In genomic region chr18:51110073-51110797, GRCh38 we compare ENCODE assay signal across 8 cellular contexts.
DNase-seq lines count a peak whose midpoint lies in the region; ATAC-seq and TF ChIP-seq lines count a peak whose summit lies in the region.

No MANE protein-coding gene starts in this region.

- H3K4me1 ChIP-seq in right atrium auricular region (peaks cover 3 to 4% of the 10 kb centered on the region in 2 donors), gastrocnemius medialis (no peaks in the 10 kb centered on the region)

- H3K36me3 ChIP-seq in right atrium auricular region (no peaks in the 10 kb centered on the region), gastrocnemius medialis (no peaks in the 10 kb centered on the region)

- ATAC-seq in GM19372 (IDR thresholded peaks at IDR 0.05; ENCODE audit: low read depth, unreplicated experiment) (peak; percentile 88), HG03439 (IDR thresholded peaks at IDR 0.05; ENCODE audit: unreplicated experiment) (peak; percentile 79), gastrocnemius medialis (peak; percentile 68 to 85)

- TF ChIP-seq CTCF in right atrium auricular region (IDR thresholded peaks at IDR 0.05) (peak; percentile 95 to 99), gastrocnemius medialis (IDR thresholded peaks at IDR 0.05 in 4 of 5, conservative IDR thresholded peaks at IDR 0.05 in 1 of 5) (peak; percentile 89 to 98 (median 94))

- H3K4me3 ChIP-seq in right atrium auricular region (no peak overlapping the region), gastrocnemius medialis (peak overlapping the region in 1 of 4 donors; percentile 39)

- no peak for TF ChIP-seq POLR2A in gastrocnemius medialis (IDR thresholded peaks at IDR 0.05)

- H3K27me3 ChIP-seq in right atrium auricular region (no peaks in the 10 kb centered on the region), gastrocnemius medialis (no peaks in the 10 kb centered on the region)

- in situ Hi-C loops in gastrocnemius medialis (cut with MboI; ENCODE audit: low sequenced_read_pairs in 4 of 4): loop anchor here (25.0 kb wide), 2 partner anchors 277 to 427 kb away; no protein-coding TSS in a partner anchor

- H3K9me3 ChIP-seq in right atrium auricular region (no peaks in the 10 kb centered on the region), gastrocnemius medialis (no peaks in the 10 kb centered on the region)

- DNase-seq in C1 segment of cervical spinal cord (lab: John Stamatoyannopoulos, UW) (peak in 13 of 14 donors; percentile 2 to 72 (median 14)), SKM-1 (lab: John Stamatoyannopoulos, UW; ENCODE audit: unreplicated experiment) (peak; percentile 4), right atrium auricular region (ENCODE audit: low spot score) (peak; percentile 54), gastrocnemius medialis (peak; percentile 9 to 17), SW 1271 (lab: John Stamatoyannopoulos, UW) (no peak)
- DNase-seq in activated naive CD8-positive, alpha-beta T cell treated with anti-CD3 and anti-CD28 coated beads, Interleukin-2, amount 50 U/mL, for 16 hours (ENCODE audit: low read depth, low spot score): peak; percentile 54

- intact Hi-C loops in gastrocnemius medialis (cut with DNase I; ENCODE audit: low total_unique reads): loop anchor here (10.0 kb wide), 1 partner anchor 275 kb away; no protein-coding TSS in a partner anchor

- no peak overlapping the region for H3K27ac ChIP-seq in right atrium auricular region
- no peak overlapping the region for H3K27ac ChIP-seq in gastrocnemius medialis

Comparison
In these comparisons a context has a peak if more than half of its experiments do, and no peak if none do; other contexts are left out.
1. DNase-seq: peak in C1 segment of cervical spinal cord (13 of 14), SKM-1 (single experiment), activated naive CD8-positive, alpha-beta T cell treated with anti-CD3 and anti-CD28 coated beads, Interleukin-2, amount 50 U/mL, for 16 hours (single experiment), right atrium auricular region (single experiment) and gastrocnemius medialis (2 of 2); none in SW 1271 (0 of 2).
2. Peak in every context shown above with its lines, with median percentiles within 50 percentile points of each other: ATAC-seq.